Comparison of ENCODE assay signal across 8 cellular contexts in genomic region chr11:66253081-66253480, GRCh38. TPM values are rescaled to one million over a fixed set of nuclear protein-coding genes. Genes with fewer than 3 reads are reported as not detected.
"Had no signal": no experiment of that assay in that cellular context is flagged by ENCODE, and none has a peak within 500 bp of the region (broad histone marks: within the 10 kb centered on the region; RNA-seq: fewer than 3 reads in every experiment).

No MANE protein-coding gene starts in this region.

RNA-seq across cellular contexts. Expression of gene CNIH2, which starts 24.9 kb away (rescaled TPM):
- total RNA-seq: dermis microvascular lymphatic vessel endothelial cell, liver, osteoblast, psoas muscle, stomach, thoracic aorta had no signal

RNA-seq across cellular contexts. Expression of gene TMEM151A, which starts 38.6 kb away (rescaled TPM):
- total RNA-seq: dermis microvascular lymphatic vessel endothelial cell; lung microvascular endothelial cell; natural killer cell treated with Interleukin-12 subunit alpha and Interleukin-12 subunit beta and Interleukin-15 and Interleukin-18, amount 100 ng/mL, for 72 hours; psoas muscle had no signal
